Comparison of ENCODE assay signal across 18 cellular contexts in the genomic region with DNA sequence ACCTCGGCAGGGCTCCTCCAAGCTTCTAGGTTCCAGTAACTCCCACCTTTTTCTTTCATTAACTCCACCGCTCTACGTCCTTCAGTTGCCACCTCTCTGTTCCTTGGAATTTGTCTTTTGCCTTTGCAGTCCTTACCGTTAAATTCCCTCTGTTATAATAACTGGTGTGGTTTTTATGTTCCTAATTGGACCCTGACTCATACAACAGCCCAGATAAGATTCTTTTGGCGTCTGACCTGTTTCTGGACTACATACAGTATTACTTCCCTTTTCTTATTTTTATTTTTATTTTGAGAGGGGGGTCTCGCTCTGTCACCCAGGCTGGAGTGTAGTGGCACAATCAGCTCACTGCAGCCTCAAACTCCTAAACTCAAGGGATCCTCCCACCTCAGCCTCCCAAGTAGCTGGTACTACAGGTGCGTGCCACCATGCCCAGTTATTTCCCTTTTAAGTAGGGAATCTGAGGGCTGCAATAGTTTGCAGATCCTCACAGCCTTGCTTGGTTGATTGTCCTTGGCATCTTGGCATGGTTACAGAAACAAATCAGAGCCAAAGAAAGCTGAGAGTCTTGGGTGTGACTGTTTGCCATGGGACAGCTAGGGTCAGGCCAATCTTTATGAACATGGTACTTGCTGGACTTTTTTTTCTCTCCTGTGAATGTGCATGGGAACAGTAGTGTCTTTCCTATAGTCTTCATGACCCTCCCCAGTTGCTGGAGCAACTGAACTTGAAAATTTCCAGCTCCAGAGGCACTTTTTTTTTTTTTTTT. TPM values are rescaled to one million over a fixed set of nuclear protein-coding genes. Genes with fewer than 3 reads are reported as not detected.
DNase-seq lines count a peak whose midpoint lies in the region; ATAC-seq, FAIRE-seq and TF ChIP-seq lines count a peak whose summit lies in the region.
"Had no signal": no experiment of that assay in that cellular context is flagged by ENCODE, and none has a peak within 500 bp of the region (broad histone marks: within the 10 kb centered on the region; RNA-seq: fewer than 3 reads in every experiment).

No MANE protein-coding gene starts in this region.

- TF ChIP-seq EP300 in ovary (IDR thresholded peaks at IDR 0.05): no peak

- no peak for TF ChIP-seq POLR2A in ovary (IDR thresholded peaks at IDR 0.05)

- peaks cover 9% of the 10 kb centered on the region for H3K27me3 Mint-ChIP-seq in astrocyte (ENCODE audit: low read depth, unreplicated experiment)

- H4K20me1 ChIP-seq in DND-41 (ENCODE audit: insufficient read depth, low read length) (no peaks in the 10 kb centered on the region), Loucy (ENCODE audit: insufficient read depth, low read length, poor library complexity, severe bottlenecking) (no peaks in the 10 kb centered on the region), astrocyte (ENCODE audit: insufficient read depth, low read length) (no peaks in the 10 kb centered on the region)

- DNase-seq in DND-41 (no peak), astrocyte (ENCODE audit: low read depth) (peak; percentile 15), psoas muscle (no peak), NCI-H1105 treated with DMSO at 0.1 percent for 48 hours (lab: John Stamatoyannopoulos, UW) (no peak), ovary (no peak), NCI-H2107 (lab: John Stamatoyannopoulos, UW) (no peak)
- DNase-seq: NCI-H1436 treated with DMSO at 0.1 percent for 48 hours had no signal

- H3K9ac ChIP-seq in DND-41 (ENCODE audit: low read depth, low read length) (no peak overlapping the region), Loucy (ENCODE audit: low read depth, low read length, poor library complexity, severe bottlenecking) (no peak overlapping the region), astrocyte (ENCODE audit: low read length) (no peak overlapping the region)

- H3K9me2 ChIP-seq in Loucy (replicated peaks; ENCODE audit: low read depth, low read length): no peaks in the 10 kb centered on the region

- 72 to 82% (median 79%) methylated on average over 7 of the region's 7 CpGs for WGBS in psoas muscle, 3 donors
- 37 to 48% (median 44%) methylated on average over 7 of the region's 7 CpGs for WGBS in ovary, 3 donors

- H3K4me1 ChIP-seq in DND-41 (ENCODE audit: insufficient read depth, low read length) (peaks cover 4% of the 10 kb centered on the region), Loucy (ENCODE audit: insufficient read depth, low read length, poor library complexity, severe bottlenecking) (no peaks in the 10 kb centered on the region), astrocyte (ENCODE audit: insufficient read depth, low read length) (no peaks in the 10 kb centered on the region), psoas muscle (no peaks in the 10 kb centered on the region), ovary (ENCODE audit: insufficient read depth) (peaks cover 2% of the 10 kb centered on the region)

- intact Hi-C loops in psoas muscle (cut with DNase I) (no loop called here), ovary (cut with DNase I) (no loop called here)

- no peak overlapping the region for H3K27ac Mint-ChIP-seq in astrocyte (ENCODE audit: unreplicated experiment)
- H3K27ac Mint-ChIP-seq: activated CD4-positive, alpha-beta memory T cell treated with anti-CD3 and anti-CD28 coated beads for 36 hours; activated T-cell treated with anti-CD3 and anti-CD28 coated beads, Interleukin-2, amount 50 U/mL, for 72 hours; effector memory CD8-positive, alpha-beta T cell; mesothelial cell of epicardium had no signal

- no peak for ATAC-seq in DND-41 (ENCODE audit: insufficient read depth, low read depth)
- peak in 3 of 4 donors; percentile 39 to 78 (median 66) for ATAC-seq in psoas muscle

- H3K9me3 Mint-ChIP-seq in astrocyte (ENCODE audit: unreplicated experiment): no peaks in the 10 kb centered on the region
- H3K9me3 Mint-ChIP-seq: activated CD4-positive, alpha-beta memory T cell treated with anti-CD3 and anti-CD28 coated beads for 36 hours; activated T-cell treated with anti-CD3 and anti-CD28 coated beads, Interleukin-2, amount 50 U/mL, for 72 hours; effector memory CD8-positive, alpha-beta T cell; mesothelial cell of epicardium had no signal

- FAIRE-seq in astrocyte (lab: Jason Lieb, UNC): no peak
- FAIRE-seq: TTC549 had no signal

- H3K4me3 ChIP-seq in DND-41 (ENCODE audit: low read depth in 1 of 2, low read length in 2 of 2): no peak overlapping the region
- peak overlapping the region; percentile 69 for H3K4me3 ChIP-seq in Loucy (ENCODE audit: low read length, poor library complexity, severe bottlenecking)
- H3K4me3 ChIP-seq in astrocyte (ENCODE audit: insufficient read depth, low read depth, low read length): no peak overlapping the region
- H3K4me3 ChIP-seq in psoas muscle: no peak overlapping the region
- no peak overlapping the region for H3K4me3 ChIP-seq in ovary
- H3K4me3 ChIP-seq: SK-N-MC, suprapubic skin had no signal

- H3K27ac ChIP-seq in DND-41 (ENCODE audit: low read length) (no peak overlapping the region), astrocyte (ENCODE audit: low read depth, low read length) (no peak overlapping the region), psoas muscle (no peak overlapping the region), ovary (no peak overlapping the region)
- H3K27ac ChIP-seq: SK-N-MC, suprapubic skin had no signal

- no peaks in the 10 kb centered on the region for H3K9me3 ChIP-seq in DND-41 (ENCODE audit: insufficient read depth, low read length, severe bottlenecking)
- no peaks in the 10 kb centered on the region for H3K9me3 ChIP-seq in Loucy (ENCODE audit: insufficient read depth, low read depth, low read length)
- H3K9me3 ChIP-seq in astrocyte (ENCODE audit: insufficient read depth, low read depth, low read length): no peaks in the 10 kb centered on the region
- no peaks in the 10 kb centered on the region for H3K9me3 ChIP-seq in psoas muscle
- H3K9me3 ChIP-seq in ovary: no peaks in the 10 kb centered on the region
- H3K9me3 ChIP-seq: suprapubic skin had no signal

- peak overlapping the region; percentile 42; the same call in 1 of the 2 replicates for H2AFZ ChIP-seq in DND-41 (ENCODE audit: low read depth, low read length)
- H2AFZ ChIP-seq in Loucy (ENCODE audit: low read length): peak overlapping the region; percentile 92
- no peak overlapping the region for H2AFZ ChIP-seq in astrocyte (ENCODE audit: low read depth, low read length)

- peaks cover 26% of the 10 kb centered on the region for H3K27me3 ChIP-seq in DND-41 (ENCODE audit: insufficient read depth, low read length, poor library complexity)
- H3K27me3 ChIP-seq in Loucy (ENCODE audit: insufficient read depth, low read length, poor library complexity, severe bottlenecking): no peaks in the 10 kb centered on the region
- peaks cover 46% of the 10 kb centered on the region for H3K27me3 ChIP-seq in astrocyte (ENCODE audit: insufficient read depth, low read length)
- peaks cover 0 to 9% (median 0%) of the 10 kb centered on the region in 3 donors for H3K27me3 ChIP-seq in psoas muscle (ENCODE audit: insufficient read depth in 3 of 3, low read length in 2 of 3)
- H3K27me3 ChIP-seq in ovary: no peaks in the 10 kb centered on the region

- no peaks in the 10 kb centered on the region for H3K79me2 ChIP-seq in DND-41 (ENCODE audit: insufficient read depth, low read length)
- H3K79me2 ChIP-seq in Loucy (ENCODE audit: insufficient read depth, low read length): no peaks in the 10 kb centered on the region
- no peaks in the 10 kb centered on the region for H3K79me2 ChIP-seq in astrocyte (ENCODE audit: insufficient read depth, low read length)

- no peak overlapping the region for H3K4me3 Mint-ChIP-seq in astrocyte (ENCODE audit: unreplicated experiment)
- H3K4me3 Mint-ChIP-seq: activated CD4-positive, alpha-beta memory T cell treated with anti-CD3 and anti-CD28 coated beads for 36 hours; mesothelial cell of epicardium had no signal

- H3K4me2 ChIP-seq in DND-41 (ENCODE audit: insufficient read depth, low read length) (peak overlapping the region; percentile 58; the same call in 1 of the 2 replicates), Loucy (ENCODE audit: low read depth, low read length, poor library complexity, severe bottlenecking) (peak overlapping the region; percentile 73), astrocyte (ENCODE audit: low read length) (no peak overlapping the region)

- H3K4me1 Mint-ChIP-seq in astrocyte (ENCODE audit: low read depth, unreplicated experiment): no peaks in the 10 kb centered on the region
- H3K4me1 Mint-ChIP-seq: mesothelial cell of epicardium had no signal

- H3K36me3 Mint-ChIP-seq in astrocyte (ENCODE audit: low read depth, unreplicated experiment): no peaks in the 10 kb centered on the region
- H3K36me3 Mint-ChIP-seq: activated CD4-positive, alpha-beta memory T cell treated with anti-CD3 and anti-CD28 coated beads for 36 hours; mesothelial cell of epicardium had no signal

- TF ChIP-seq CTCF in DND-41 (IDR thresholded peaks at IDR 0.05; ENCODE audit: borderline replicate concordance, extremely low read depth, low read length, poor library complexity, severe bottlenecking): no peak
- TF ChIP-seq CTCF in Loucy (conservative IDR thresholded peaks at IDR 0.05; ENCODE audit: low read length): no peak
- no peak for TF ChIP-seq CTCF in astrocyte (IDR thresholded peaks at IDR 0.05; ENCODE audit: insufficient read depth, low read depth, low read length)
- no peak for TF ChIP-seq CTCF in psoas muscle (IDR thresholded peaks at IDR 0.05)
- no peak for TF ChIP-seq CTCF in ovary (IDR thresholded peaks at IDR 0.05)

- H3F3A ChIP-seq in Loucy (ENCODE audit: low read depth): no peaks in the 10 kb centered on the region

- no peaks in the 10 kb centered on the region for H3K36me3 ChIP-seq in DND-41 (ENCODE audit: insufficient read depth, low read length)
- no peaks in the 10 kb centered on the region for H3K36me3 ChIP-seq in Loucy (ENCODE audit: insufficient read depth, low read length)
- no peaks in the 10 kb centered on the region for H3K36me3 ChIP-seq in astrocyte (ENCODE audit: insufficient read depth, low read length)
- H3K36me3 ChIP-seq in psoas muscle (ENCODE audit: insufficient read depth in 1 of 2, low read depth in 1 of 2): no peaks in the 10 kb centered on the region
- no peaks in the 10 kb centered on the region for H3K36me3 ChIP-seq in ovary
- H3K36me3 ChIP-seq: suprapubic skin had no signal

RNA-seq across cellular contexts. Expression of a gene that starts 21.9 kb away (rescaled TPM):
- total RNA-seq in astrocyte: not detected in 2 replicates
- total RNA-seq in psoas muscle: under 1 TPM in 2 of 4 donors, not detected in 2; 0.20 to 0.63 TPM
- under 1 TPM in 2 of 3 donors, not detected in 1; 0.05 to 0.06 TPM for polyA plus RNA-seq in psoas muscle
- total RNA-seq in ovary: 10 to 100 TPM in 5 of 7 donors, 1 to 10 TPM in 2; 8.4 to 72.2 (median 41.7) TPM
- polyA plus RNA-seq in ovary: 10 to 100 TPM; 31.7 to 56.1 TPM
- total RNA-seq: activated CD4-positive, alpha-beta memory T cell treated with anti-CD3 and anti-CD28 coated beads for 36 hours; activated T-cell treated with anti-CD3 and anti-CD28 coated beads, Interleukin-2, amount 50 U/mL, for 72 hours; kidney epithelial cell; mesothelial cell of epicardium; sciatic nerve had no signal

RNA-seq across cellular contexts. Expression of a gene that starts 31.5 kb away (rescaled TPM):
- total RNA-seq in astrocyte (not detected in 2 replicates), psoas muscle (not detected), ovary (not detected)
- polyA plus RNA-seq in psoas muscle (not detected), ovary (not detected)
- total RNA-seq: activated CD4-positive, alpha-beta memory T cell treated with anti-CD3 and anti-CD28 coated beads for 36 hours; activated T-cell treated with anti-CD3 and anti-CD28 coated beads, Interleukin-2, amount 50 U/mL, for 72 hours; kidney epithelial cell; mesothelial cell of epicardium; sciatic nerve; suprapubic skin had no signal
- polyA plus RNA-seq: adipose tissue had no signal

RNA-seq across cellular contexts. Expression of a gene that starts 36.3 kb away (rescaled TPM):
- total RNA-seq in astrocyte (48.9 and 49.2 TPM in 2 replicates), psoas muscle (100 to 1,000 TPM in 2 of 4 donors, 10 to 100 TPM in 2; 57.4 to 206 (median 111) TPM), ovary (100 to 1,000 TPM in 1 of 7 donors, 10 to 100 TPM in 6; 42.7 to 113 (median 70.8) TPM)
- polyA plus RNA-seq in psoas muscle (100 to 1,000 TPM in 2 of 3 donors, 10 to 100 TPM in 1; 96.1 to 138 (median 125) TPM), ovary (10 to 100 TPM; 43.5 to 62.3 TPM)

RNA-seq across cellular contexts. Expression of a gene that starts 41.1 kb away (rescaled TPM):
- total RNA-seq in astrocyte (62.9 and 66.9 TPM in 2 replicates), psoas muscle (100 to 1,000 TPM in 2 of 4 donors, 10 to 100 TPM in 2; 87.1 to 113 (median 98.2) TPM), ovary (100 to 1,000 TPM; 123 to 198 (median 135) TPM)
- polyA plus RNA-seq in psoas muscle (100 to 1,000 TPM in 2 of 3 donors, 10 to 100 TPM in 1; 89.3 to 188 (median 136) TPM), ovary (100 to 1,000 TPM; 199 to 318 TPM)

RNA-seq across cellular contexts. Expression of a gene that starts 41.3 kb away (rescaled TPM):
- total RNA-seq in astrocyte (43.9 and 54.0 TPM in 2 replicates), psoas muscle (10 to 100 TPM; 16.8 to 64.2 (median 21.1) TPM), ovary (10 to 100 TPM; 14.2 to 37.9 (median 21.4) TPM)
- polyA plus RNA-seq in psoas muscle (10 to 100 TPM; 21.1 to 47.0 (median 24.9) TPM), ovary (10 to 100 TPM; 11.2 to 13.9 TPM)
